In the genomic region with DNA sequence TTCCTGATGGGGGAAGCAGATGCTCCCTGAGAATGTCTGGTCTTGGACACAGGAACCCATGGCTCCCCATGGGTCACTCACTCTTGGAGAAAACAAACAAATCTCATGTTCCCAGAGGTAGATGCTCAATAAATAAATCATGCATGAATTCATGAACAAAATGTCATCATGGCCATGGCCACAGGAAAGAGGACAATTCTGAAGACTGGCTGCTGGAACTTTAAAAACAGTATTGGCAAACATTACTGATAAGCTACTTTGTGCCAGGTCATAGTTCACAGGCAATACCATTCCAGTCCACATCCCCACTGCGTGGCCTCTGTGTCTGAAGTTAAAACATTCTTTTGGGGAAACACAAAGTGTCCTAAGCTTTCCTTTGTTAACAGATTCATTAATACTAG, we compare ENCODE assay signal across 1 cellular context.
TF ChIP-seq lines count a peak whose summit lies in the region.

No MANE protein-coding gene starts in this region.

TF ChIP-seq in HepG2, 621 proteins besides CTCF, POLR2A, EP300 and RAD21 (continued from another document and continues in another):
- TF ChIP-seq KIAA2018 (CRISPR knock-in tag; IDR thresholded peaks at IDR 0.05; ENCODE audit: borderline replicate concordance): no peak
- peak; percentile 74; the same call in 1 of the 2 replicates for TF ChIP-seq POGZ (CRISPR knock-in tag; IDR thresholded peaks at IDR 0.05)
- TF ChIP-seq, protein P1, sequence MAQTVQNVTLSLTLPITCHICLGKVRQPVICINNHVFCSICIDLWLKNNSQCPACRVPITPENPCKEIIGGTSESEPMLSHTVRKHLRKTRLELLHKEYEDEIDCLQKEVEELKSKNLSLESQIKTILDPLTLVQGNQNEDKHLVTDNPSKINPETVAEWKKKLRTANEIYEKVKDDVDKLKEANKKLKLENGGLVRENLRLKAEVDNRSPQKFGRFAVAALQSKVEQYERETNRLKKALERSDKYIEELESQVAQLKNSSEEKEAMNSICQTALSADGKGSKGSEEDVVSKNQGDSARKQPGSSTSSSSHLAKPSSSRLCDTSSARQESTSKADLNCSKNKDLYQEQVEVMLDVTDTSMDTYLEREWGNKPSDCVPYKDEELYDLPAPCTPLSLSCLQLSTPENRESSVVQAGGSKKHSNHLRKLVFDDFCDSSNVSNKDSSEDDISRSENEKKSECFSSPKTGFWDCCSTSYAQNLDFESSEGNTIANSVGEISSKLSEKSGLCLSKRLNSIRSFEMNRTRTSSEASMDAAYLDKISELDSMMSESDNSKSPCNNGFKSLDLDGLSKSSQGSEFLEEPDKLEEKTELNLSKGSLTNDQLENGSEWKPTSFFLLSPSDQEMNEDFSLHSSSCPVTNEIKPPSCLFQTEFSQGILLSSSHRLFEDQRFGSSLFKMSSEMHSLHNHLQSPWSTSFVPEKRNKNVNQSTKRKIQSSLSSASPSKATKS (CRISPR knock-in tag; IDR thresholded peaks at IDR 0.05): no peak
- peak; percentile 44; the same call in 1 of the 2 replicates for TF ChIP-seq ZNF792 (CRISPR knock-in tag; IDR thresholded peaks at IDR 0.05)
- TF ChIP-seq ZNF331 (CRISPR knock-in tag; IDR thresholded peaks at IDR 0.05): peak; percentile 17; the same call in 1 of the 2 replicates
- no peak for TF ChIP-seq TEF (CRISPR knock-in tag; IDR thresholded peaks at IDR 0.05)
- no peak for TF ChIP-seq ZNF574 (CRISPR knock-in tag; IDR thresholded peaks at IDR 0.05)
- TF ChIP-seq HDAC2 (CRISPR knock-in tag; IDR thresholded peaks at IDR 0.05): peak; percentile 93
- no peak for TF ChIP-seq NCOA1 (CRISPR knock-in tag; IDR thresholded peaks at IDR 0.05)
- TF ChIP-seq LCORL (IDR thresholded peaks at IDR 0.05): no peak
- TF ChIP-seq LCORL (CRISPR knock-in tag; IDR thresholded peaks at IDR 0.05): peak; percentile 46; the same call in 1 of the 2 replicates
- TF ChIP-seq, protein P2, sequence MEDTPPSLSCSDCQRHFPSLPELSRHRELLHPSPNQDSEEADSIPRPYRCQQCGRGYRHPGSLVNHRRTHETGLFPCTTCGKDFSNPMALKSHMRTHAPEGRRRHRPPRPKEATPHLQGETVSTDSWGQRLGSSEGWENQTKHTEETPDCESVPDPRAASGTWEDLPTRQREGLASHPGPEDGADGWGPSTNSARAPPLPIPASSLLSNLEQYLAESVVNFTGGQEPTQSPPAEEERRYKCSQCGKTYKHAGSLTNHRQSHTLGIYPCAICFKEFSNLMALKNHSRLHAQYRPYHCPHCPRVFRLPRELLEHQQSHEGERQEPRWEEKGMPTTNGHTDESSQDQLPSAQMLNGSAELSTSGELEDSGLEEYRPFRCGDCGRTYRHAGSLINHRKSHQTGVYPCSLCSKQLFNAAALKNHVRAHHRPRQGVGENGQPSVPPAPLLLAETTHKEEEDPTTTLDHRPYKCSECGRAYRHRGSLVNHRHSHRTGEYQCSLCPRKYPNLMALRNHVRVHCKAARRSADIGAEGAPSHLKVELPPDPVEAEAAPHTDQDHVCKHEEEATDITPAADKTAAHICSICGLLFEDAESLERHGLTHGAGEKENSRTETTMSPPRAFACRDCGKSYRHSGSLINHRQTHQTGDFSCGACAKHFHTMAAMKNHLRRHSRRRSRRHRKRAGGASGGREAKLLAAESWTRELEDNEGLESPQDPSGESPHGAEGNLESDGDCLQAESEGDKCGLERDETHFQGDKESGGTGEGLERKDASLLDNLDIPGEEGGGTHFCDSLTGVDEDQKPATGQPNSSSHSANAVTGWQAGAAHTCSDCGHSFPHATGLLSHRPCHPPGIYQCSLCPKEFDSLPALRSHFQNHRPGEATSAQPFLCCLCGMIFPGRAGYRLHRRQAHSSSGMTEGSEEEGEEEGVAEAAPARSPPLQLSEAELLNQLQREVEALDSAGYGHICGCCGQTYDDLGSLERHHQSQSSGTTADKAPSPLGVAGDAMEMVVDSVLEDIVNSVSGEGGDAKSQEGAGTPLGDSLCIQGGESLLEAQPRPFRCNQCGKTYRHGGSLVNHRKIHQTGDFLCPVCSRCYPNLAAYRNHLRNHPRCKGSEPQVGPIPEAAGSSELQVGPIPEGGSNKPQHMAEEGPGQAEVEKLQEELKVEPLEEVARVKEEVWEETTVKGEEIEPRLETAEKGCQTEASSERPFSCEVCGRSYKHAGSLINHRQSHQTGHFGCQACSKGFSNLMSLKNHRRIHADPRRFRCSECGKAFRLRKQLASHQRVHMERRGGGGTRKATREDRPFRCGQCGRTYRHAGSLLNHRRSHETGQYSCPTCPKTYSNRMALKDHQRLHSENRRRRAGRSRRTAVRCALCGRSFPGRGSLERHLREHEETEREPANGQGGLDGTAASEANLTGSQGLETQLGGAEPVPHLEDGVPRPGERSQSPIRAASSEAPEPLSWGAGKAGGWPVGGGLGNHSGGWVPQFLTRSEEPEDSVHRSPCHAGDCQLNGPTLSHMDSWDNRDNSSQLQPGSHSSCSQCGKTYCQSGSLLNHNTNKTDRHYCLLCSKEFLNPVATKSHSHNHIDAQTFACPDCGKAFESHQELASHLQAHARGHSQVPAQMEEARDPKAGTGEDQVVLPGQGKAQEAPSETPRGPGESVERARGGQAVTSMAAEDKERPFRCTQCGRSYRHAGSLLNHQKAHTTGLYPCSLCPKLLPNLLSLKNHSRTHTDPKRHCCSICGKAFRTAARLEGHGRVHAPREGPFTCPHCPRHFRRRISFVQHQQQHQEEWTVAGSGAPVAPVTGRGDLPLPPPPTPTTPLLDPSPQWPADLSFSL (CRISPR knock-in tag; IDR thresholded peaks at IDR 0.05): no peak
- no peak for TF ChIP-seq ZNF460 (CRISPR knock-in tag; IDR thresholded peaks at IDR 0.05; ENCODE audit: borderline replicate concordance)
- TF ChIP-seq KAT7 (CRISPR knock-in tag; IDR thresholded peaks at IDR 0.05; ENCODE audit: borderline replicate concordance): no peak
- no peak for TF ChIP-seq ATF1 (CRISPR knock-in tag; IDR thresholded peaks at IDR 0.05)
- TF ChIP-seq CCDC6 (CRISPR knock-in tag; IDR thresholded peaks at IDR 0.05): no peak
- no peak for TF ChIP-seq ZSCAN21 (CRISPR knock-in tag; IDR thresholded peaks at IDR 0.05; ENCODE audit: borderline replicate concordance)
- 0 out of 2 replicates have a peak, but pooled peaks have one; percentile 19 for TF ChIP-seq HNF1A (IDR thresholded peaks at IDR 0.05; ENCODE audit: low read depth)
- TF ChIP-seq HNF1A (CRISPR knock-in tag; IDR thresholded peaks at IDR 0.05; ENCODE audit: borderline replicate concordance): no peak; the same call in 1 of the 2 replicates
- TF ChIP-seq JDP2 (CRISPR knock-in tag; IDR thresholded peaks at IDR 0.05; ENCODE audit: borderline replicate concordance): no peak
- TF ChIP-seq, protein P3, sequence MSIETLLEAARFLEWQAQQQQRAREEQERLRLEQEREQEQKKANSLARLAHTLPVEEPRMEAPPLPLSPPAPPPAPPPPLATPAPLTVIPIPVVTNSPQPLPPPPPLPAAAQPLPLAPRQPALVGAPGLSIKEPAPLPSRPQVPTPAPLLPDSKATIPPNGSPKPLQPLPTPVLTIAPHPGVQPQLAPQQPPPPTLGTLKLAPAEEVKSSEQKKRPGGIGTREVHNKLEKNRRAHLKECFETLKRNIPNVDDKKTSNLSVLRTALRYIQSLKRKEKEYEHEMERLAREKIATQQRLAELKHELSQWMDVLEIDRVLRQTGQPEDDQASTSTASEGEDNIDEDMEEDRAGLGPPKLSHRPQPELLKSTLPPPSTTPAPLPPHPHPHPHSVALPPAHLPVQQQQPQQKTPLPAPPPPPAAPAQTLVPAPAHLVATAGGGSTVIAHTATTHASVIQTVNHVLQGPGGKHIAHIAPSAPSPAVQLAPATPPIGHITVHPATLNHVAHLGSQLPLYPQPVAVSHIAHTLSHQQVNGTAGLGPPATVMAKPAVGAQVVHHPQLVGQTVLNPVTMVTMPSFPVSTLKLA (IDR thresholded peaks at IDR 0.05): no peak
- TF ChIP-seq ETV6 (CRISPR knock-in tag; conservative IDR thresholded peaks at IDR 0.05): no peak
